ENCODE assay signal across 18 cellular contexts in the genomic region with DNA sequence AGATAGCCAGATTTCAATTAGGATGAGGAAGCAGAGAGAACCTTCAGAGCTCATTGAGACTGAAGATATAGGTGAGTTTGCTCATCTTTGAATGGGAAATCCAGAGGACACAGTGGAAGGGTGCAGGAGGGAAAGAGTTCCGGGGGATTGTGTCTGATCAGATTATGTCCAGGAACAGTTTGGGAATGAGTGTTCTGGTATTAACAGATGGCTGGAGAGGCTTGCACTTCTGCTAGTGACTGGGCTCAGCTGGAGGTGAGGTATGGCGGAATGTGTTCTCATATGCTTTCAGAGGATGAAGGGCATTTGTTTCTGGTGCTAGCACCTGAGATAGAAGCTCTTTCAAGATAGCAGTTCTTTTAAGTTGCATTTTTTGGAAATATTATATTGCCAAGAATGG. TPM values are rescaled to one million over a fixed set of nuclear protein-coding genes. Genes with fewer than 3 reads are reported as not detected.
A peak's percentile ranks its signal among the peaks of the same experiment; 100 is the strongest.
DNase-seq lines count a peak whose midpoint lies in the region; ATAC-seq and TF ChIP-seq lines count a peak whose summit lies in the region.
"Had no signal": no experiment of that assay in that cellular context is flagged by ENCODE, and none has a peak within 500 bp of the region (broad histone marks: within the 10 kb centered on the region; RNA-seq: fewer than 3 reads in every experiment).

No MANE protein-coding gene starts in this region.

- peaks cover 18% of the 10 kb centered on the region for H3K4me1 Mint-ChIP-seq in stimulated activated effector memory CD8-positive, alpha-beta T cell treated with anti-CD3 and anti-CD28 coated beads, Interleukin-12 subunit alpha, Interleukin-12 subunit beta, amount 100 ng/mL, for 72 hours

- H3K4me2 ChIP-seq in Karpas-422 (ENCODE audit: low read depth, low read length, poor library complexity, severe bottlenecking): peak overlapping the region; percentile 20

- TF ChIP-seq CTCF in colonic mucosa (IDR thresholded peaks at IDR 0.05): no peak

- H3K4me3 Mint-ChIP-seq in stimulated activated effector memory CD8-positive, alpha-beta T cell treated with anti-CD3 and anti-CD28 coated beads, Interleukin-12 subunit alpha, Interleukin-12 subunit beta, amount 100 ng/mL, for 72 hours: no peak overlapping the region

- intact Hi-C loops in colonic mucosa (cut with DNase I): no loop called here

- H3K9me2 ChIP-seq in Karpas-422 (replicated peaks; ENCODE audit: insufficient read depth, low read length): no peaks in the 10 kb centered on the region

- H3K79me2 ChIP-seq in Karpas-422 (ENCODE audit: low read length): no peaks in the 10 kb centered on the region

- H4K20me1 ChIP-seq in Karpas-422 (ENCODE audit: insufficient read depth, low read depth, low read length): no peaks in the 10 kb centered on the region

- H3K9ac ChIP-seq in Karpas-422 (ENCODE audit: low read length): no peak overlapping the region
- no peak overlapping the region for H3K9ac ChIP-seq in colonic mucosa (ENCODE audit: low read depth in 2 of 2, low read length in 2 of 2)

- H3K27ac Mint-ChIP-seq in stimulated activated effector memory CD8-positive, alpha-beta T cell treated with anti-CD3 and anti-CD28 coated beads, Interleukin-12 subunit alpha, Interleukin-12 subunit beta, amount 100 ng/mL, for 72 hours: peak overlapping the region; percentile 60

- H3K27me3 ChIP-seq in Karpas-422 (ENCODE audit: low read length): no peaks in the 10 kb centered on the region
- H3K27me3 ChIP-seq in colonic mucosa: no peaks in the 10 kb centered on the region
- H3K27me3 ChIP-seq: Peyer's patch had no signal

- H3K4me1 ChIP-seq in Karpas-422 (ENCODE audit: low read length) (peaks cover 22% of the 10 kb centered on the region), colonic mucosa (no peaks in the 10 kb centered on the region)

- no peaks in the 10 kb centered on the region for H3K9me3 ChIP-seq in Karpas-422 (ENCODE audit: low read length)
- H3K9me3 ChIP-seq in colonic mucosa: no peaks in the 10 kb centered on the region
- H3K9me3 ChIP-seq: Peyer's patch had no signal

- H3K4me3 ChIP-seq in Karpas-422 (ENCODE audit: low read length) (no peak overlapping the region), colonic mucosa (no peak overlapping the region)
- H3K4me3 ChIP-seq: Peyer's patch had no signal

- no peak for DNase-seq in Karpas-422
- peak; percentile 62 for DNase-seq in NCI-H82 treated with DMSO at 0.1 percent for 48 hours (lab: John Stamatoyannopoulos, UW; ENCODE audit: unreplicated experiment)
- peak; percentile 84 for DNase-seq in cerebellar cortex (ENCODE audit: low spot score)
- DNase-seq in stimulated activated effector memory CD8-positive, alpha-beta T cell treated with anti-CD3 and anti-CD28 coated beads, Interleukin-12 subunit alpha, Interleukin-12 subunit beta, amount 100 ng/mL, for 72 hours (ENCODE audit: low spot score in 2 of 2): no peak
- DNase-seq in NCI-H1930 (lab: John Stamatoyannopoulos, UW): no peak
- no peak for DNase-seq in colonic mucosa
- no peak for DNase-seq in NCI-H510A treated with DMSO at 0.1 percent for 48 hours (lab: John Stamatoyannopoulos, UW)
- DNase-seq: ACHN; DMS79; NCI-H1092; NCI-H1436 treated with DMSO at 0.1 percent for 48 hours; NCI-H2107; NCI-H226; NCI-H526 treated with DMSO at 0.1 percent for 48 hours; NK-92 treated with Interleukin-12 subunit alpha and Interleukin-12 subunit beta, amount 100 ng/mL, for 24 hours; Peyer's patch had no signal

- H3K36me3 ChIP-seq in Karpas-422 (ENCODE audit: insufficient read depth, low read length) (no peaks in the 10 kb centered on the region), colonic mucosa (no peaks in the 10 kb centered on the region)

- H3K9me3 Mint-ChIP-seq in stimulated activated effector memory CD8-positive, alpha-beta T cell treated with anti-CD3 and anti-CD28 coated beads, Interleukin-12 subunit alpha, Interleukin-12 subunit beta, amount 100 ng/mL, for 72 hours: no peaks in the 10 kb centered on the region

- no peak overlapping the region for H2AFZ ChIP-seq in Karpas-422 (ENCODE audit: low read length)

- H3K36me3 Mint-ChIP-seq in stimulated activated effector memory CD8-positive, alpha-beta T cell treated with anti-CD3 and anti-CD28 coated beads, Interleukin-12 subunit alpha, Interleukin-12 subunit beta, amount 100 ng/mL, for 72 hours: peaks cover 61% of the 10 kb centered on the region

- H3K27ac ChIP-seq in Karpas-422 (ENCODE audit: low read length) (no peak overlapping the region), colonic mucosa (no peak overlapping the region)
- H3K27ac ChIP-seq: HL-60, Peyer's patch had no signal

- ATAC-seq in stimulated activated effector memory CD8-positive, alpha-beta T cell treated with anti-CD3 and anti-CD28 coated beads, Interleukin-12 subunit alpha, Interleukin-12 subunit beta, amount 100 ng/mL, for 72 hours: no peak

RNA-seq across cellular contexts. Expression of a gene that starts 27.6 kb away (rescaled TPM):
- total RNA-seq in Karpas-422 (2014; rRNA removed; shearing (Covaris generic); ENCODE audit: low replicate concordance): not detected in 2 replicates
- 10 to 100 TPM; 22.5 to 26.9 TPM for total RNA-seq in colonic mucosa

RNA-seq across cellular contexts. Expression of a gene that starts 34.2 kb away (rescaled TPM):
- total RNA-seq in Karpas-422 (2014; rRNA removed; shearing (Covaris generic); ENCODE audit: low replicate concordance): not detected in 2 replicates
- 10 to 100 TPM in 1 of 2 donors, 1 to 10 TPM in 1; 9.3 to 26.7 TPM for total RNA-seq in colonic mucosa
- total RNA-seq: MCF 10A had no signal

Comparison
In these comparisons a context has a peak if more than half of its experiments do, and no peak if none do; other contexts are left out.
1. DNase-seq: peak in NCI-H82 treated with DMSO at 0.1 percent for 48 hours (single experiment) and cerebellar cortex (single experiment); none in Karpas-422 (single experiment), stimulated activated effector memory CD8-positive, alpha-beta T cell treated with anti-CD3 and anti-CD28 coated beads, Interleukin-12 subunit alpha, Interleukin-12 subunit beta, amount 100 ng/mL, for 72 hours (0 of 2), NCI-H1930 (0 of 2), colonic mucosa (single experiment) and NCI-H510A treated with DMSO at 0.1 percent for 48 hours (single experiment).
2. RNA of a gene that starts 27.6 kb away (total RNA-seq): 22.5 to 26.9 TPM in colonic mucosa; not detected in Karpas-422; every median in the first group is over 10 times any median in the second.
3. RNA of a gene that starts 34.2 kb away (total RNA-seq): 9.3 to 26.7 TPM in colonic mucosa; not detected in Karpas-422; every median in the first group is over 10 times any median in the second.